Comparison of ENCODE assay signal across 25 cellular contexts in the genomic region with DNA sequence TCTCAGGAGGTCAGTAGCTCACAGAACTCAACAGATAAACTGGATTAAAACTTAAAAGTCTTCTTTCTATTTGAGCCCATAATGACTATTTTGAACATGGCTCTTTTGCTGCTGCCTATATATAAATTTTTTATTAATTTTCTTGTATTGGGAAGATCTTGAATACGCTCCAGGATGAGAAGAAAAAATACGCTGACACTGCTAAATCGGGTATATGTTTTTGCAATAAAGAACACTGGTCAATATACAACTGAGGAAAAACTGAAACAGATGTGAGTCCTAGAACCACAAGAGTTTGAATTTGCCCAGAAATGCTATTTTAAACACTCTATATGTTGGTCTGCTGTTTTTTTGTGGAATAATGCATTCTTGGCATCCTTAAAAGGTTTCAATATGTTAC. TPM values are rescaled to one million over a fixed set of nuclear protein-coding genes. Genes with fewer than 3 reads are reported as not detected.
DNase-seq lines count a peak whose midpoint lies in the region; ATAC-seq, FAIRE-seq and TF ChIP-seq lines count a peak whose summit lies in the region.
"Had no signal": no experiment of that assay in that cellular context is flagged by ENCODE, and none has a peak within 500 bp of the region (broad histone marks: within the 10 kb centered on the region; RNA-seq: fewer than 3 reads in every experiment).

No MANE protein-coding gene starts in this region.

- TF ChIP-seq EP300 in HepG2 (IDR thresholded peaks at IDR 0.05; ENCODE audit: low read depth in 2 of 2, low read length in 2 of 2) (no peak), HepG2 (CRISPR knock-in tag; IDR thresholded peaks at IDR 0.05; ENCODE audit: borderline replicate concordance) (no peak), K562 (IDR thresholded peaks at IDR 0.05; ENCODE audit: low read length) (no peak)

- peaks cover 4% of the 10 kb centered on the region for H3K9me3 Mint-ChIP-seq in nephron progenitor cell
- H3K9me3 Mint-ChIP-seq: CD4-positive, alpha-beta T cell had no signal

- FAIRE-seq in HepG2 (lab: Jason Lieb, UNC) = no peak
- FAIRE-seq in K562 (lab: Jason Lieb, UNC) = no peak
- FAIRE-seq: D721Med, H54, HTR-8/SVneo had no signal

- peaks cover 59% of the 10 kb centered on the region for H3K36me3 Mint-ChIP-seq in nephron progenitor cell (ENCODE audit: low read depth)

- H3K4me2 ChIP-seq in HepG2 (ENCODE audit: low read depth, low read length) = no peak overlapping the region
- no peak overlapping the region for H3K4me2 ChIP-seq in K562 (ENCODE audit: insufficient read depth, low read length)
- H3K4me2 ChIP-seq: BLaER1, PC-9 had no signal

- TF ChIP-seq POLR2A in HepG2 (IDR thresholded peaks at IDR 0.05; ENCODE audit: insufficient read depth in 1 of 2, low read depth in 2 of 2, low read length in 2 of 2) (no peak), right lobe of liver (IDR thresholded peaks at IDR 0.05) (no peak), K562 (conservative IDR thresholded peaks at IDR 0.05) (no peak), esophagus squamous epithelium (IDR thresholded peaks at IDR 0.05) (no peak)

- H4K20me1 ChIP-seq in HepG2 (ENCODE audit: insufficient read depth, low read length) = no peaks in the 10 kb centered on the region
- no peaks in the 10 kb centered on the region for H4K20me1 ChIP-seq in K562 (replicated peaks; ENCODE audit: control insufficient read depth, insufficient read depth, low read length)
- H4K20me1 ChIP-seq: BLaER1 had no signal

- peak overlapping the region; percentile 60 for H3K27ac Mint-ChIP-seq in nephron progenitor cell
- H3K27ac Mint-ChIP-seq: CD4-positive, alpha-beta T cell had no signal

- H3K4me3 Mint-ChIP-seq in nephron progenitor cell = no peak overlapping the region
- H3K4me3 Mint-ChIP-seq: CD4-positive, alpha-beta T cell had no signal

- H3K4me1 Mint-ChIP-seq in nephron progenitor cell = peaks cover 35% of the 10 kb centered on the region

- H3K9ac ChIP-seq in HepG2 (ENCODE audit: insufficient read depth, low read depth, low read length) (no peak overlapping the region), K562 (ENCODE audit: insufficient read depth in 1 of 2, low read depth in 2 of 2, low read length in 2 of 2) (no peak overlapping the region)
- H3K9ac ChIP-seq: BLaER1 had no signal

- no peak for DNase-seq in HepG2 (ENCODE audit: low spot score)
- no peak for DNase-seq in right lobe of liver
- no peak for DNase-seq in K562 (ENCODE audit: extremely low read depth in 1 of 4, low spot score in 3 of 4)
- no peak for DNase-seq in nephron progenitor cell
- no peak for DNase-seq in AML-193 (lab: John Stamatoyannopoulos, UW)
- DNase-seq in esophagus squamous epithelium (lab: John Stamatoyannopoulos, UW) = no peak
- no peak for DNase-seq in midbrain (lab: John Stamatoyannopoulos, UW)
- DNase-seq: 8988T; CD4-positive, alpha-beta T cell; DMS53; NCI-H1048; NCI-H1417; NCI-H1694; NCI-H2029 treated with DMSO at 0.1 percent for 48 hours; NCI-H446 treated with DMSO at 0.1 percent for 48 hours; NCI-H526; NK-92 treated with Interleukin-12 subunit alpha and Interleukin-12 subunit beta, amount 100 ng/mL, for 24 hours; Right ventricle myocardium superior; SW 1271 had no signal

- H3K9me1 ChIP-seq in K562 (ENCODE audit: control insufficient read depth, insufficient read depth, low read length) = no peaks in the 10 kb centered on the region

- H3K4me3 ChIP-seq in HepG2 (replicated peaks in 1 of 3; ENCODE audit: insufficient read depth in 1 of 3, low read depth in 2 of 3, low read length in 3 of 3) (no peak overlapping the region), right lobe of liver (no peak overlapping the region), K562 (no peak overlapping the region), esophagus squamous epithelium (no peak overlapping the region)
- H3K4me3 ChIP-seq: BLaER1, PC-9 had no signal

- TF ChIP-seq CTCF in HepG2 (CRISPR knock-in tag; IDR thresholded peaks at IDR 0.05) (no peak), right lobe of liver (IDR thresholded peaks at IDR 0.05) (no peak), K562 (IDR thresholded peaks at IDR 0.05 in 2 of 3, conservative IDR thresholded peaks at IDR 0.05 in 1 of 3; ENCODE audit: insufficient read depth in 2 of 3, low read depth in 1 of 3, low read length in 3 of 3) (no peak), nephron progenitor cell (IDR thresholded peaks at IDR 0.05) (no peak), esophagus squamous epithelium (IDR thresholded peaks at IDR 0.05) (no peak)

- H3K27ac ChIP-seq in HepG2 (ENCODE audit: extremely low read length, insufficient read depth, low read length) = no peak overlapping the region
- no peak overlapping the region for H3K27ac ChIP-seq in right lobe of liver
- no peak overlapping the region for H3K27ac ChIP-seq in K562 (ENCODE audit: extremely low read depth, low read depth, low read length)
- no peak overlapping the region for H3K27ac ChIP-seq in esophagus squamous epithelium
- H3K27ac ChIP-seq: BLaER1, PC-9 had no signal

- intact Hi-C loops in HepG2 (cut with micrococcal nuclease; ENCODE audit: unreplicated experiment) (no loop called here), right lobe of liver (cut with DNase I) (no loop called here), K562 (cut with micrococcal nuclease) (no loop called here), esophagus squamous epithelium (cut with DNase I) (no loop called here)

- H2AFZ ChIP-seq in HepG2 (ENCODE audit: low read length) (no peak overlapping the region), K562 (ENCODE audit: low read depth, low read length) (no peak overlapping the region)
- H2AFZ ChIP-seq: PC-9 had no signal

- ATAC-seq in HepG2 (no peak), right lobe of liver (no peak), K562 (no peak), HG02610 (IDR thresholded peaks at IDR 0.05; ENCODE audit: unreplicated experiment) (no peak)

- in situ Hi-C loops in HepG2 (cut with HindIII; ENCODE audit: extremely low pct_ligation_motif_present, low pct_unique_long_range_greater_than_20kb) (no loop called here), K562 (cut with MboI) (no loop called here)

- H3K36me3 ChIP-seq in HepG2 (replicated peaks in 1 of 2; ENCODE audit: control insufficient read depth in 1 of 2, insufficient read depth in 2 of 2, low read length in 2 of 2) (no peaks in the 10 kb centered on the region), right lobe of liver (no peaks in the 10 kb centered on the region), K562 (ENCODE audit: control insufficient read depth, insufficient read depth, low read length) (no peaks in the 10 kb centered on the region), esophagus squamous epithelium (peaks cover 0 to 34% (median 0%) of the 10 kb centered on the region in 3 donors)
- H3K36me3 ChIP-seq: BLaER1 had no signal

- H3K27me3 Mint-ChIP-seq in nephron progenitor cell (ENCODE audit: low read depth, poor library complexity) = peaks cover 3% of the 10 kb centered on the region

- TF ChIP-seq RAD21 in HepG2 (CRISPR knock-in tag; IDR thresholded peaks at IDR 0.05) = no peak
- no peak for TF ChIP-seq RAD21 in K562 (CRISPR knock-in tag; conservative IDR thresholded peaks at IDR 0.05 in 1 of 2, IDR thresholded peaks at IDR 0.05 in 1 of 2)

- CTCF ChIA-PET in HepG2 (lab: Yijun Ruan, JAX; ENCODE audit: low intra/inter-chr PET ratio, low total read pairs) = no interaction called here
- CTCF ChIA-PET in K562 (lab: Yijun Ruan, JAX; ENCODE audit: low intra/inter-chr PET ratio) = no interaction called here

- no peaks in the 10 kb centered on the region for H3K79me2 ChIP-seq in HepG2 (ENCODE audit: insufficient read depth, low read length)
- H3K79me2 ChIP-seq in K562 (ENCODE audit: control insufficient read depth, insufficient read depth, low read length) = no peaks in the 10 kb centered on the region

- H3K9me3 ChIP-seq in HepG2 (ENCODE audit: low read length) (no peaks in the 10 kb centered on the region), right lobe of liver (no peaks in the 10 kb centered on the region), K562 (replicated peaks; ENCODE audit: control insufficient read depth, insufficient read depth, low read depth, low read length) (no peaks in the 10 kb centered on the region), esophagus squamous epithelium (no peaks in the 10 kb centered on the region)
- H3K9me3 ChIP-seq: BLaER1 had no signal

- POLR2A ChIA-PET in HepG2 (lab: Yijun Ruan, JAX) = no interaction called here
- POLR2A ChIA-PET in K562 (lab: Yijun Ruan, JAX) = interaction anchor here (0.7 kb wide), 1 partner anchor 22 kb away, joined by 5 read pairs; no protein-coding TSS in a partner anchor

- no peaks in the 10 kb centered on the region for H3K4me1 ChIP-seq in HepG2 (ENCODE audit: insufficient read depth, low read length)
- H3K4me1 ChIP-seq in right lobe of liver = no peaks in the 10 kb centered on the region
- peaks cover 0 to 4% of the 10 kb centered on the region in 2 experiments; a peak in 2 of 5 replicates for H3K4me1 ChIP-seq in K562 (replicated peaks in 1 of 2; ENCODE audit: control insufficient read depth in 2 of 2, insufficient read depth in 2 of 2, low read length in 2 of 2)
- H3K4me1 ChIP-seq in esophagus squamous epithelium = no peaks in the 10 kb centered on the region
- H3K4me1 ChIP-seq: BLaER1 had no signal

- BruUV-seq in HepG2 (replicated peaks; lab: Mats Ljungman, UMichigan) (no TSS peak), K562 (replicated peaks; lab: Mats Ljungman, UMichigan) (no TSS peak)

- 40% methylated on average over 3 of the region's 3 CpGs for WGBS in HepG2 (ENCODE audit: low lambda C conversion rate)
- 77% methylated on average over 3 of the region's 3 CpGs for WGBS in right lobe of liver (ENCODE audit: insufficient coverage, low coverage, low lambda C conversion rate, missing lambda C conversion rate)
- 0% methylated on average over 3 of the region's 3 CpGs for WGBS in K562 (ENCODE audit: insufficient coverage, low coverage, missing lambda C conversion rate)
- 79 to 87% methylated on average over 3 of the region's 3 CpGs for WGBS in esophagus squamous epithelium, 2 donors

- H3K27me3 ChIP-seq in HepG2 (ENCODE audit: control insufficient read depth in 1 of 2, insufficient read depth in 2 of 2, low read length in 2 of 2) (no peaks in the 10 kb centered on the region), right lobe of liver (no peaks in the 10 kb centered on the region), K562 (ENCODE audit: control insufficient read depth in 2 of 2, insufficient read depth in 2 of 2, low read length in 2 of 2) (peaks cover 2 to 7% of the 10 kb centered on the region in 2 experiments; a peak in 2 of 5 replicates), esophagus squamous epithelium (no peaks in the 10 kb centered on the region)
- H3K27me3 ChIP-seq: BLaER1 had no signal

RNA-seq across cellular contexts. Expression of a gene that starts 20.6 kb away (rescaled TPM):
- not detected in 2 replicates for total RNA-seq in HepG2 (2016; rRNA removed; fragmentation: Illumina TruSeq; extraction: Trizol)
- not detected in 2 replicates for total RNA-seq in HepG2 (2016; cell fraction: cytosol; rRNA removed; fragmentation: Illumina TruSeq; extraction: Trizol; ENCODE audit: low read depth)
- not detected in 2 replicates for total RNA-seq in HepG2 (2016; cell fraction: insoluble cytoplasmic fraction; rRNA removed; fragmentation: Illumina TruSeq; extraction: Trizol)
- total RNA-seq in HepG2 (2016; cell fraction: membrane; rRNA removed; fragmentation: Illumina TruSeq; extraction: Trizol) = not detected in 2 replicates
- not detected in 2 replicates for total RNA-seq in HepG2 (2016; cell fraction: nucleus; rRNA removed; fragmentation: Illumina TruSeq; extraction: Trizol)
- polyA plus RNA-seq in HepG2 (2011; rRNA removed) = not detected in 2 replicates
- not detected in 2 replicates for polyA plus RNA-seq in HepG2 (2011; cell fraction: cytosol; rRNA removed)
- polyA plus RNA-seq in HepG2 (2011; cell fraction: nucleus; rRNA removed) = not detected in 2 replicates
- polyA plus RNA-seq in HepG2 (2012) = not detected in 2 replicates
- polyA plus RNA-seq in HepG2 (2016; cell fraction: cytosol; fragmentation: Illumina TruSeq; extraction: Trizol; ENCODE audit: low read depth) = not detected in 2 replicates
- not detected in 2 replicates for polyA plus RNA-seq in HepG2 (2016; cell fraction: insoluble cytoplasmic fraction; fragmentation: Illumina TruSeq; extraction: Trizol; ENCODE audit: low read depth)
- polyA plus RNA-seq in HepG2 (2016; cell fraction: membrane; fragmentation: Illumina TruSeq; extraction: Trizol; ENCODE audit: low read depth) = not detected in 2 replicates
- polyA plus RNA-seq in HepG2 (2016; cell fraction: nucleus; fragmentation: Illumina TruSeq; extraction: Trizol; ENCODE audit: insufficient read depth, low read depth) = not detected in 2 replicates
- polyA minus RNA-seq in HepG2 (2011; rRNA and poly(A)+ RNA removed; ENCODE audit: low replicate concordance) = 39.6 TPM in 1 of 2 replicates, not detected in the other
- polyA minus RNA-seq in HepG2 (2011; cell fraction: cytosol; rRNA and poly(A)+ RNA removed) = not detected in 2 replicates
- not detected in 2 replicates for polyA minus RNA-seq in HepG2 (2011; cell fraction: nucleus; rRNA and poly(A)+ RNA removed)
- total RNA-seq in right lobe of liver = 1 to 10 TPM in 5 of 6 experiments, under 1 TPM in 1; 0.64 to 3.6 (median 2.4) TPM
- total RNA-seq in K562 (2011; cell fraction: chromatin; rRNA removed; ENCODE audit: low replicate concordance) = not detected in 2 replicates
- not detected in 2 replicates for total RNA-seq in K562 (2011; cell fraction: nucleolus; rRNA removed)
- total RNA-seq in K562 (2011; cell fraction: nucleoplasm; rRNA removed) = not detected in 2 replicates
- total RNA-seq in K562 (2014; rRNA removed) = not detected in 2 replicates
- not detected in 2 replicates for total RNA-seq in K562 (2014; rRNA removed; fragmentation: Illumina TruSeq; extraction: Trizol)
- not detected in 2 replicates for total RNA-seq in K562 (2015; rRNA removed; fragmentation: Illumina TruSeq; extraction: Trizol)
- total RNA-seq in K562 (2021) = 0.11 and 0.25 TPM in 2 replicates
- not detected in 2 replicates for polyA plus RNA-seq in K562 (2011; rRNA removed)
- polyA plus RNA-seq in K562 (2011; cell fraction: cytosol; rRNA removed) = not detected in 2 replicates
- polyA plus RNA-seq in K562 (2011; cell fraction: nucleus; rRNA removed) = not detected in 2 replicates
- not detected in 2 replicates for polyA plus RNA-seq in K562 (2012)
- polyA plus RNA-seq in K562 (2014; fragmentation: Illumina TruSeq; extraction: Trizol) = not detected in 2 replicates
- polyA plus RNA-seq in K562 (2014; fragmentation: Nextera tagmentation; extraction: Ambion mirVana) = not detected
- polyA plus RNA-seq in K562 (2014; rRNA removed) = not detected in 2 replicates
- polyA minus RNA-seq in K562 (2011; rRNA and poly(A)+ RNA removed) = not detected in 2 replicates
- polyA minus RNA-seq in K562 (2011; cell fraction: cytosol; rRNA and poly(A)+ RNA removed) = not detected in 2 replicates
- polyA minus RNA-seq in K562 (2011; cell fraction: nucleus; rRNA and poly(A)+ RNA removed) = 0.27 TPM in 1 of 2 replicates, not detected in the other
- total RNA-seq in esophagus squamous epithelium = 10 to 100 TPM; 15.8 to 90.4 (median 30.7) TPM
